Comparison of ENCODE assay signal across 1 cellular context in the genomic region with DNA sequence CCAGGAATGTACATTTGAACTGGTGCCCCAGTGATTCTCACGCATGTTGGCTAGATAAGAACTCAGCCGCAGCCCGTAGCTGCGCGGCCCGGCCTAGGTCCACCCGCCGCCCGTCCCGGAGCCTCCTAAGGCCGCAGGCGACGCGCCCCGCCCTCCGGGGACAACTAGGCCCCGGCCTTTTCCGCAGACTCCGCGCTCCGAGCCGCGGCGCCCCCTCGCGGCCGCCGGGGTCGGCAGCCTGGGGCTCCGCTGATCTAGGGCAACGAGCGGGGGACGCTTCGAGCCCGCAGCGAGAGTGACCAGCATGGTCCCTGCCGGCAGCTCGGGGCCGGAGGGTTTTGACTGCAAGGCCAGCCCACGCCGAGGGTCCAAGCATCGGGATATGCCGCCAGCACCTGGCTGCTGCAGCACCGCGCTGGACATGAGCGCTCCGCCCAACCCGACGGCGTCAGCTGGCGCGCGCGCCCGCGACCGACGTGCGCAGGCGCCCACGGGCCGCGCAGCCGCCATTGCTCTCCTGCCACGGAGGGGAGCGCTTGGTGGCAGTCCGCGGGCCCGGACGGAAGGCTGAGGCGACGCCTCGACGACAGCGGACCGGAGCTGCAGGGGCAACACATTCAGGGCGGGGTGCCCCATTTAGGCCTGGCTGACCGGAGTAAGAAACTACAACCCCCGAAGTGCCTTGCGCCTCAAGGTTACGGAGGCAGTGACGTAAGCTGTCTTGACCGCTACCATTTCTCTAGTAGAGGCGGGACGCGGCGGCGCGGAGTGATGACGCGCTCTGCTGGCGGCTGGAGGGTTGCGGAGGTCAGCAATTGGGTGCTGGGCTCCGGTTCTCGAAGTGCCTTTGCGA.
A peak's percentile ranks its signal among the peaks of the same experiment; 100 is the strongest.
TF ChIP-seq lines count a peak whose summit lies in the region.

A gene with protein sequence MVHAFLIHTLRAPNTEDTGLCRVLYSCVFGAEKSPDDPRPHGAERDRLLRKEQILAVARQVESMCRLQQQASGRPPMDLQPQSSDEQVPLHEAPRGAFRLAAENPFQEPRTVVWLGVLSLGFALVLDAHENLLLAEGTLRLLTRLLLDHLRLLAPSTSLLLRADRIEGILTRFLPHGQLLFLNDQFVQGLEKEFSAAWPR (plus strand): TSS at position 500 of the 853 bp plus-strand sequence. CDS start 1,571 bp downstream, outside the sequence.

TF ChIP-seq in K562, 482 proteins besides CTCF, POLR2A, EP300 and RAD21 (continued from another document and continues in another):
- TF ChIP-seq E2F3 (CRISPR knock-in tag; IDR thresholded peaks at IDR 0.05) (peak; percentile 49; the same call in 1 of the 2 replicates), ZNF232 (CRISPR knock-in tag; IDR thresholded peaks at IDR 0.05) (peak; percentile 85; the same call in 1 of the 2 replicates), ZFX (CRISPR knock-in tag; IDR thresholded peaks at IDR 0.05) (peak; percentile 99), ZC3H4 (CRISPR knock-in tag; IDR thresholded peaks at IDR 0.05; ENCODE audit: borderline replicate concordance) (no peak; the same call in 1 of the 2 replicates), HIVEP1 (CRISPR knock-in tag; IDR thresholded peaks at IDR 0.05) (no peak), MBD2 (IDR thresholded peaks at IDR 0.05; ENCODE audit: borderline replicate concordance, low read depth) (peak; percentile 69), TEAD1 (CRISPR knock-in tag; IDR thresholded peaks at IDR 0.05) (peak in 1 of 2 experiments; percentile 73; a peak in 1 of 4 replicates), CAMTA2 (CRISPR knock-in tag; conservative IDR thresholded peaks at IDR 0.05) (no peak), CBFB (CRISPR knock-in tag; IDR thresholded peaks at IDR 0.05) (no peak; the same call in 1 of the 2 replicates), HLTF (IDR thresholded peaks at IDR 0.05) (0 out of 2 replicates have a peak, but pooled peaks have one; percentile 48), KDM2B (CRISPR knock-in tag; IDR thresholded peaks at IDR 0.05) (0 out of 2 replicates have a peak, but pooled peaks have one; percentile 8), TCF3 (CRISPR knock-in tag; IDR thresholded peaks at IDR 0.05) (no peak; the same call in none of the 2 replicates), NR3C1 (CRISPR knock-in tag; IDR thresholded peaks at IDR 0.05) (peak; percentile 85), ZNF217 (CRISPR knock-in tag; IDR thresholded peaks at IDR 0.05) (no peak), ZNF3 (CRISPR knock-in tag; IDR thresholded peaks at IDR 0.05) (no peak), ZSCAN29 (IDR thresholded peaks at IDR 0.05) (no peak), KDM5B (IDR thresholded peaks at IDR 0.05; ENCODE audit: insufficient replicate concordance, low read depth, low read length) (peak; percentile 61), NONO (IDR thresholded peaks at IDR 0.05; ENCODE audit: low read depth in 2 of 2, low read length in 1 of 2) (peak; percentile 63 to 71), TRIM24 (IDR thresholded peaks at IDR 0.05) (0 out of 4 replicates have a peak, but pooled peaks of 1 of the 2 experiments have one; percentile 53), ZNF165 (CRISPR knock-in tag; IDR thresholded peaks at IDR 0.05; ENCODE audit: borderline replicate concordance) (peak; percentile 25; the same call in 1 of the 2 replicates), CBFA2T3 (IDR thresholded peaks at IDR 0.05) (peak; percentile 8; the same call in 1 of the 2 replicates), NR2C2 (CRISPR knock-in tag; IDR thresholded peaks at IDR 0.05) (peak; percentile 93), NR2C2 (tag; IDR thresholded peaks at IDR 0.05) (peak; percentile 98), MED1 (CRISPR knock-in tag; IDR thresholded peaks at IDR 0.05; ENCODE audit: borderline replicate concordance) (0 out of 2 replicates have a peak, but pooled peaks have one; percentile 50), PHF8 (IDR thresholded peaks at IDR 0.05; ENCODE audit: borderline replicate concordance, low read length) (peak; percentile 96)
- TF ChIP-seq, protein P1, sequence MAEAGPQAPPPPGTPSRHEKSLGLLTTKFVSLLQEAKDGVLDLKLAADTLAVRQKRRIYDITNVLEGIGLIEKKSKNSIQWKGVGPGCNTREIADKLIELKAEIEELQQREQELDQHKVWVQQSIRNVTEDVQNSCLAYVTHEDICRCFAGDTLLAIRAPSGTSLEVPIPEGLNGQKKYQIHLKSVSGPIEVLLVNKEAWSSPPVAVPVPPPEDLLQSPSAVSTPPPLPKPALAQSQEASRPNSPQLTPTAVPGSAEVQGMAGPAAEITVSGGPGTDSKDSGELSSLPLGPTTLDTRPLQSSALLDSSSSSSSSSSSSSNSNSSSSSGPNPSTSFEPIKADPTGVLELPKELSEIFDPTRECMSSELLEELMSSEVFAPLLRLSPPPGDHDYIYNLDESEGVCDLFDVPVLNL (CRISPR knock-in tag; IDR thresholded peaks at IDR 0.05; ENCODE audit: low read depth): peak; percentile 75; the same call in 1 of the 2 replicates
- TF ChIP-seq, protein P2, sequence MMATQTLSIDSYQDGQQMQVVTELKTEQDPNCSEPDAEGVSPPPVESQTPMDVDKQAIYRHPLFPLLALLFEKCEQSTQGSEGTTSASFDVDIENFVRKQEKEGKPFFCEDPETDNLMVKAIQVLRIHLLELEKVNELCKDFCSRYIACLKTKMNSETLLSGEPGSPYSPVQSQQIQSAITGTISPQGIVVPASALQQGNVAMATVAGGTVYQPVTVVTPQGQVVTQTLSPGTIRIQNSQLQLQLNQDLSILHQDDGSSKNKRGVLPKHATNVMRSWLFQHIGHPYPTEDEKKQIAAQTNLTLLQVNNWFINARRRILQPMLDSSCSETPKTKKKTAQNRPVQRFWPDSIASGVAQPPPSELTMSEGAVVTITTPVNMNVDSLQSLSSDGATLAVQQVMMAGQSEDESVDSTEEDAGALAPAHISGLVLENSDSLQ (IDR thresholded peaks at IDR 0.05): no peak
- TF ChIP-seq, protein P3, sequence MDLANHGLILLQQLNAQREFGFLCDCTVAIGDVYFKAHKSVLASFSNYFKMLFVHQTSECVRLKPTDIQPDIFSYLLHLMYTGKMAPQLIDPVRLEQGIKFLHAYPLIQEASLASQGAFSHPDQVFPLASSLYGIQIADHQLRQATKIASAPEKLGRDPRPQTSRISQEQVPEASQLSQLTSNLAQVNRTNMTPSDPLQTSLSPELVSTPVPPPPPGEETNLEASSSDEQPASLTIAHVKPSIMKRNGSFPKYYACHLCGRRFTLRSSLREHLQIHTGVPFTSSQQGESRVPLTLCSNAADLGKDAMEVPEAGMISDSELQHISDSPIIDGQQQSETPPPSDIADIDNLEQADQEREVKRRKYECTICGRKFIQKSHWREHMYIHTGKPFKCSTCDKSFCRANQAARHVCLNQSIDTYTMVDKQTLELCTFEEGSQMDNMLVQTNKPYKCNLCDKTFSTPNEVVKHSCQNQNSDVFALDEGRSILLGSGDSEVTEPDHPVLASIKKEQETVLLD (IDR thresholded peaks at IDR 0.05): 0 out of 2 replicates have a peak, but pooled peaks have one; percentile 41
- TF ChIP-seq, protein P4, sequence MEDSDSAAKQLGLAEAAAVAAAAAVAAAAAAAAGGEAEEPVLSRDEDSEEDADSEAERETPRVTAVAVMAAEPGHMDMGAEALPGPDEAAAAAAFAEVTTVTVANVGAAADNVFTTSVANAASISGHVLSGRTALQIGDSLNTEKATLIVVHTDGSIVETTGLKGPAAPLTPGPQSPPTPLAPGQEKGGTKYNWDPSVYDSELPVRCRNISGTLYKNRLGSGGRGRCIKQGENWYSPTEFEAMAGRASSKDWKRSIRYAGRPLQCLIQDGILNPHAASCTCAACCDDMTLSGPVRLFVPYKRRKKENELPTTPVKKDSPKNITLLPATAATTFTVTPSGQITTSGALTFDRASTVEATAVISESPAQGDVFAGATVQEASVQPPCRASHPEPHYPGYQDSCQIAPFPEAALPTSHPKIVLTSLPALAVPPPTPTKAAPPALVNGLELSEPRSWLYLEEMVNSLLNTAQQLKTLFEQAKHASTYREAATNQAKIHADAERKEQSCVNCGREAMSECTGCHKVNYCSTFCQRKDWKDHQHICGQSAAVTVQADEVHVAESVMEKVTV (CRISPR knock-in tag; IDR thresholded peaks at IDR 0.05): peak; percentile 84
- TF ChIP-seq, protein P5, sequence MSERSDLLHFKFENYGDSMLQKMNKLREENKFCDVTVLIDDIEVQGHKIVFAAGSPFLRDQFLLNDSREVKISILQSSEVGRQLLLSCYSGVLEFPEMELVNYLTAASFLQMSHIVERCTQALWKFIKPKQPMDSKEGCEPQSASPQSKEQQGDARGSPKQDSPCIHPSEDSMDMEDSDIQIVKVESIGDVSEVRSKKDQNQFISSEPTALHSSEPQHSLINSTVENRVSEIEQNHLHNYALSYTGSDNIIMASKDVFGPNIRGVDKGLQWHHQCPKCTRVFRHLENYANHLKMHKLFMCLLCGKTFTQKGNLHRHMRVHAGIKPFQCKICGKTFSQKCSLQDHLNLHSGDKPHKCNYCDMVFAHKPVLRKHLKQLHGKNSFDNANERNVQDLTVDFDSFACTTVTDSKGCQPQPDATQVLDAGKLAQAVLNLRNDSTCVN (CRISPR knock-in tag; IDR thresholded peaks at IDR 0.05): 0 out of 2 replicates have a peak, but pooled peaks have one; percentile 39
- TF ChIP-seq, protein P6, sequence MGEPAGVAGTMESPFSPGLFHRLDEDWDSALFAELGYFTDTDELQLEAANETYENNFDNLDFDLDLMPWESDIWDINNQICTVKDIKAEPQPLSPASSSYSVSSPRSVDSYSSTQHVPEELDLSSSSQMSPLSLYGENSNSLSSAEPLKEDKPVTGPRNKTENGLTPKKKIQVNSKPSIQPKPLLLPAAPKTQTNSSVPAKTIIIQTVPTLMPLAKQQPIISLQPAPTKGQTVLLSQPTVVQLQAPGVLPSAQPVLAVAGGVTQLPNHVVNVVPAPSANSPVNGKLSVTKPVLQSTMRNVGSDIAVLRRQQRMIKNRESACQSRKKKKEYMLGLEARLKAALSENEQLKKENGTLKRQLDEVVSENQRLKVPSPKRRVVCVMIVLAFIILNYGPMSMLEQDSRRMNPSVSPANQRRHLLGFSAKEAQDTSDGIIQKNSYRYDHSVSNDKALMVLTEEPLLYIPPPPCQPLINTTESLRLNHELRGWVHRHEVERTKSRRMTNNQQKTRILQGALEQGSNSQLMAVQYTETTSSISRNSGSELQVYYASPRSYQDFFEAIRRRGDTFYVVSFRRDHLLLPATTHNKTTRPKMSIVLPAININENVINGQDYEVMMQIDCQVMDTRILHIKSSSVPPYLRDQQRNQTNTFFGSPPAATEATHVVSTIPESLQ (CRISPR knock-in tag; IDR thresholded peaks at IDR 0.05): peak; percentile 92; the same call in 1 of the 2 replicates
- TF ChIP-seq, protein P7, sequence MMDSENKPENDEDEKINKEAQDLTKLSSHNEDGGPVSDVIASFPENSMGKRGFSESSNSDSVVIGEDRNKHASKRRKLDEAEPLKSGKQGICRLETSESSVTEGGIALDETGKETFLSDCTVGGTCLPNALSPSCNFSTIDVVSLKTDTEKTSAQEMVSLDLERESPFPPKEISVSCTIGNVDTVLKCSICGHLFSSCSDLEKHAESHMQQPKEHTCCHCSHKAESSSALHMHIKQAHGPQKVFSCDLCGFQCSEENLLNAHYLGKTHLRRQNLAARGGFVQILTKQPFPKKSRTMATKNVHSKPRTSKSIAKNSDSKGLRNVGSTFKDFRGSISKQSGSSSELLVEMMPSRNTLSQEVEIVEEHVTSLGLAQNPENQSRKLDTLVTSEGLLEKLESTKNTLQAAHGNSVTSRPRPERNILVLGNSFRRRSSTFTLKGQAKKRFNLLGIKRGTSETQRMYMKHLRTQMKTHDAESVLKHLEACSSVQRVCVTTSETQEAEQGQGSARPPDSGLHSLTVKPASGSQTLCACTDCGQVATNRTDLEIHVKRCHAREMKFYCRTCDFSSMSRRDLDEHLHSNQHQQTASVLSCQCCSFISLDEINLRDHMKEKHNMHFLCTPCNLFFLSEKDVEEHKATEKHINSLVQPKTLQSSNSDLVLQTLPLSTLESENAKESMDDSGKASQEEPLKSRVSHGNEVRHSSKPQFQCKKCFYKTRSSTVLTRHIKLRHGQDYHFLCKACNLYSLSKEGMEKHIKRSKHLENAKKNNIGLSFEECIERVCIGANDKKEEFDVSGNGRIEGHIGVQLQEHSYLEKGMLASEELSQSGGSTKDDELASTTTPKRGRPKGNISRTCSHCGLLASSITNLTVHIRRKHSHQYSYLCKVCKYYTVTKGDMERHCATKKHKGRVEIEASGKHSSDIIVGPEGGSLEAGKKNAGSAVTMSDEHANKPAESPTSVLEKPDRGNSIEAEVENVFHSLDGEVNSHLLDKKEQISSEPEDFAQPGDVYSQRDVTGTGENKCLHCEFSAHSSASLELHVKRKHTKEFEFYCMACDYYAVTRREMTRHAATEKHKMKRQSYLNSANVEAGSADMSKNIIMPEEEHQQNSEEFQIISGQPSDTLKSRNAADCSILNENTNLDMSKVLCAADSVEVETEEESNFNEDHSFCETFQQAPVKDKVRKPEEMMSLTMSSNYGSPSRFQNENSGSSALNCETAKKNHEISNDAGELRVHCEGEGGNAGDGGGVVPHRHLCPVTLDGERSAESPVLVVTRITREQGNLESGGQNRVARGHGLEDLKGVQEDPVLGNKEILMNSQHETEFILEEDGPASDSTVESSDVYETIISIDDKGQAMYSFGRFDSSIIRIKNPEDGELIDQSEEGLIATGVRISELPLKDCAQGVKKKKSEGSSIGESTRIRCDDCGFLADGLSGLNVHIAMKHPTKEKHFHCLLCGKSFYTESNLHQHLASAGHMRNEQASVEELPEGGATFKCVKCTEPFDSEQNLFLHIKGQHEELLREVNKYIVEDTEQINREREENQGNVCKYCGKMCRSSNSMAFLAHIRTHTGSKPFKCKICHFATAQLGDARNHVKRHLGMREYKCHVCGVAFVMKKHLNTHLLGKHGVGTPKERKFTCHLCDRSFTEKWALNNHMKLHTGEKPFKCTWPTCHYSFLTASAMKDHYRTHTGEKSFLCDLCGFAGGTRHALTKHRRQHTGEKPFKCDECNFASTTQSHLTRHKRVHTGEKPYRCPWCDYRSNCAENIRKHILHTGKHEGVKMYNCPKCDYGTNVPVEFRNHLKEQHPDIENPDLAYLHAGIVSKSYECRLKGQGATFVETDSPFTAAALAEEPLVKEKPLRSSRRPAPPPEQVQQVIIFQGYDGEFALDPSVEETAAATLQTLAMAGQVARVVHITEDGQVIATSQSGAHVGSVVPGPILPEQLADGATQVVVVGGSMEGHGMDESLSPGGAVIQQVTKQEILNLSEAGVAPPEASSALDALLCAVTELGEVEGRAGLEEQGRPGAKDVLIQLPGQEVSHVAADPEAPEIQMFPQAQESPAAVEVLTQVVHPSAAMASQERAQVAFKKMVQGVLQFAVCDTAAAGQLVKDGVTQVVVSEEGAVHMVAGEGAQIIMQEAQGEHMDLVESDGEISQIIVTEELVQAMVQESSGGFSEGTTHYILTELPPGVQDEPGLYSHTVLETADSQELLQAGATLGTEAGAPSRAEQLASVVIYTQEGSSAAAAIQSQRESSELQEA (IDR thresholded peaks at IDR 0.05; ENCODE audit: low read depth): peak; percentile 76; the same call in 1 of the 2 replicates
- TF ChIP-seq, protein P8, sequence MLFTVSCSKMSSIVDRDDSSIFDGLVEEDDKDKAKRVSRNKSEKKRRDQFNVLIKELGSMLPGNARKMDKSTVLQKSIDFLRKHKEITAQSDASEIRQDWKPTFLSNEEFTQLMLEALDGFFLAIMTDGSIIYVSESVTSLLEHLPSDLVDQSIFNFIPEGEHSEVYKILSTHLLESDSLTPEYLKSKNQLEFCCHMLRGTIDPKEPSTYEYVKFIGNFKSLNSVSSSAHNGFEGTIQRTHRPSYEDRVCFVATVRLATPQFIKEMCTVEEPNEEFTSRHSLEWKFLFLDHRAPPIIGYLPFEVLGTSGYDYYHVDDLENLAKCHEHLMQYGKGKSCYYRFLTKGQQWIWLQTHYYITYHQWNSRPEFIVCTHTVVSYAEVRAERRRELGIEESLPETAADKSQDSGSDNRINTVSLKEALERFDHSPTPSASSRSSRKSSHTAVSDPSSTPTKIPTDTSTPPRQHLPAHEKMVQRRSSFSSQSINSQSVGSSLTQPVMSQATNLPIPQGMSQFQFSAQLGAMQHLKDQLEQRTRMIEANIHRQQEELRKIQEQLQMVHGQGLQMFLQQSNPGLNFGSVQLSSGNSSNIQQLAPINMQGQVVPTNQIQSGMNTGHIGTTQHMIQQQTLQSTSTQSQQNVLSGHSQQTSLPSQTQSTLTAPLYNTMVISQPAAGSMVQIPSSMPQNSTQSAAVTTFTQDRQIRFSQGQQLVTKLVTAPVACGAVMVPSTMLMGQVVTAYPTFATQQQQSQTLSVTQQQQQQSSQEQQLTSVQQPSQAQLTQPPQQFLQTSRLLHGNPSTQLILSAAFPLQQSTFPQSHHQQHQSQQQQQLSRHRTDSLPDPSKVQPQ (CRISPR knock-in tag; IDR thresholded peaks at IDR 0.05; ENCODE audit: borderline replicate concordance): 0 out of 2 replicates have a peak, but pooled peaks have one; percentile 58
